ENCODE assay signal across 8 cellular contexts in genomic region chr1:247373721-247374141, GRCh38. TPM values are rescaled to one million over a fixed set of nuclear protein-coding genes. Genes with fewer than 3 reads are reported as not detected.
DNase-seq lines count a peak whose midpoint lies in the region; ATAC-seq and TF ChIP-seq lines count a peak whose summit lies in the region.

No MANE protein-coding gene starts in this region.

- H3K4me3 ChIP-seq in fibroblast of pulmonary artery (replicated peaks; ENCODE audit: low read depth, low read length) (peak overlapping the region; percentile 17), ovary (peak overlapping the region; percentile 36), upper lobe of left lung (peak overlapping the region; percentile 6 to 46 (median 16))

- H3K36me3 ChIP-seq in ovary (no peaks in the 10 kb centered on the region), upper lobe of left lung (no peaks in the 10 kb centered on the region)

- intact Hi-C loops in ovary (cut with DNase I), result loop anchor here in 1 of 4 donors (5.0 kb wide), 1 partner anchor 41 kb away; the partner anchor contains the start of gene ZNF496

- TF ChIP-seq POLR2A in ovary (IDR thresholded peaks at IDR 0.05) (no peak), upper lobe of left lung (IDR thresholded peaks at IDR 0.05) (no peak)

- H3K27me3 ChIP-seq in ovary (no peaks in the 10 kb centered on the region), upper lobe of left lung (no peaks in the 10 kb centered on the region)

- TF ChIP-seq EP300 in ovary (IDR thresholded peaks at IDR 0.05) (no peak), upper lobe of left lung (IDR thresholded peaks at IDR 0.05) (no peak)

- ATAC-seq in GM21515 (IDR thresholded peaks at IDR 0.05; ENCODE audit: unreplicated experiment) (peak; percentile 58), upper lobe of left lung (ENCODE audit: low FRiP score in 2 of 2) (peak; percentile 42 to 92), GM19351 (IDR thresholded peaks at IDR 0.05; ENCODE audit: unreplicated experiment) (no peak)

- H3K9me3 ChIP-seq in ovary (no peaks in the 10 kb centered on the region), upper lobe of left lung (no peaks in the 10 kb centered on the region)

- H3K27ac ChIP-seq in ovary (no peak overlapping the region), upper lobe of left lung (no peak overlapping the region)

- WGBS in ovary, 3 donors, result 16 to 18% (median 17%) methylated on average over 26 of the region's 26 CpGs
- 15 to 26% methylated on average over 21 to 26 of the region's 26 CpGs for WGBS in upper lobe of left lung, 2 donors

- DNase-seq in AG08396 (ENCODE audit: low spot score) (peak; percentile 61), NCI-H748 treated with DMSO at 0.1 percent for 48 hours (lab: John Stamatoyannopoulos, UW) (peak; percentile 12), activated T-cell treated with anti-CD3 and anti-CD28 coated beads for 48 hours (ENCODE audit: low read depth) (peak; percentile 36), fibroblast of pulmonary artery (ENCODE audit: low read depth) (peak; percentile 49), ovary (peak; percentile 24 to 64 (median 58)), upper lobe of left lung (peak; percentile 46 to 85)

- H3K4me1 ChIP-seq in ovary (ENCODE audit: insufficient read depth) (no peaks in the 10 kb centered on the region), upper lobe of left lung (peaks cover 0 to 10% (median 1%) of the 10 kb centered on the region in 4 donors)

- TF ChIP-seq CTCF in fibroblast of pulmonary artery (IDR thresholded peaks at IDR 0.05; ENCODE audit: low read length, missing control alignments) (peak; percentile 50), ovary (IDR thresholded peaks at IDR 0.05) (peak in 2 of 3 donors; percentile 22 to 26), upper lobe of left lung (IDR thresholded peaks at IDR 0.05) (peak; percentile 20 to 52 (median 34))

RNA-seq across cellular contexts. Expression of gene ZNF496, which starts 42.1 kb away (rescaled TPM):
- 10 to 100 TPM; 31.8 to 53.8 (median 42.4) TPM for total RNA-seq in ovary
- polyA plus RNA-seq in ovary, result 10 to 100 TPM; 19.3 to 28.6 TPM
- total RNA-seq in upper lobe of left lung, result 10 to 100 TPM; 20.8 to 59.7 (median 27.2) TPM

RNA-seq across cellular contexts. Expression of gene NLRP3, which starts 42.2 kb away (rescaled TPM):
- total RNA-seq in ovary (1 to 10 TPM in 6 of 7 donors, under 1 TPM in 1; 0.61 to 1.7 (median 1.2) TPM), upper lobe of left lung (10 to 100 TPM in 1 of 6 donors, 1 to 10 TPM in 5; 2.6 to 13.6 (median 6.0) TPM)
- 1 to 10 TPM in 1 of 2 donors, under 1 TPM in 1; 0.50 to 2.2 TPM for polyA plus RNA-seq in ovary

Comparison
In these comparisons a context has a peak if more than half of its experiments do, and no peak if none do; other contexts are left out.
1. DNase-seq: peak in every context shown above with its lines; median percentile 66 in upper lobe of left lung; 61 in AG08396; 58 in ovary; 49 in fibroblast of pulmonary artery; 36 in activated T-cell treated with anti-CD3 and anti-CD28 coated beads for 48 hours; 12 in NCI-H748 treated with DMSO at 0.1 percent for 48 hours.